10 cellular contexts compared by ENCODE assay signal in genomic region chr17:61684818-61685217, GRCh38.
"Had no signal": no experiment of that assay in that cellular context is flagged by ENCODE, and none has a peak within 500 bp of the region (broad histone marks: within the 10 kb centered on the region; RNA-seq: fewer than 3 reads in every experiment).

No MANE protein-coding gene starts in this region.

- ATAC-seq: GM23338, HCT116 had no signal

- H3K4me1 ChIP-seq: HAP-1 had no signal

- H3K4me2 ChIP-seq: GM23338 had no signal

- H3K27ac ChIP-seq: GM23248 had no signal

- H3K4me3 ChIP-seq: GM23248, GM23338, HAP-1 had no signal

- DNase-seq: GM23248, GOT3, H7, H9, HCEC 1CT, HFFc6 had no signal

- H3K9me3 ChIP-seq: HAP-1 had no signal

- H3K9ac ChIP-seq: GM23248 had no signal

- H2AFZ ChIP-seq: GM23248, GM23338 had no signal

- FAIRE-seq: H1 had no signal
